ENCODE assay signal across 23 cellular contexts in genomic region chr12:4084631-4085030, GRCh38.
DNase-seq lines count a peak whose midpoint lies in the region; ATAC-seq and TF ChIP-seq lines count a peak whose summit lies in the region.
"Had no signal": no experiment of that assay in that cellular context is flagged by ENCODE, and none has a peak within 500 bp of the region (broad histone marks: within the 10 kb centered on the region; RNA-seq: fewer than 3 reads in every experiment).

No MANE protein-coding gene starts in this region.

- intact Hi-C loops in sciatic nerve (cut with DNase I) (no loop called here), lower leg skin (cut with DNase I; ENCODE audit: low total_unique reads) (no loop called here), tibial artery (cut with DNase I; ENCODE audit: low total_unique reads) (no loop called here)

- WGBS in lower leg skin, 2 donors: 50 to 71% methylated on average over 8 of the region's 8 CpGs

- peak; percentile 93 for ATAC-seq in sciatic nerve
- ATAC-seq: PC-3 had no signal

- H3K4me3 ChIP-seq in HEK293 (ENCODE audit: low read depth, low read length) (no peak overlapping the region), lower leg skin (ENCODE audit: low read depth, poor library complexity, severe bottlenecking) (no peak overlapping the region), tibial artery (no peak overlapping the region)
- H3K4me3 ChIP-seq: SJSA1 had no signal

- H3K27ac ChIP-seq in HEK293 (ENCODE audit: extremely low read depth, low read depth, low read length) (no peak overlapping the region), tibial artery (no peak overlapping the region)
- H3K27ac ChIP-seq: SJSA1 had no signal

- POLR2A ChIA-PET in HEK293 (lab: Yijun Ruan, JAX): no interaction called here

- no peak for TF ChIP-seq POLR2A in lower leg skin (IDR thresholded peaks at IDR 0.05)

- DNase-seq in Ammon's horn (ENCODE audit: low spot score) (peak; percentile 10), left kidney (ENCODE audit: low read depth, low spot score) (peak; percentile 16), sciatic nerve (ENCODE audit: low spot score) (peak; percentile 65), lower leg skin (ENCODE audit: low spot score in 2 of 2) (no peak), activated T-cell treated with anti-CD3 and anti-CD28 coated beads for 4 hours (no peak), tibial artery (no peak)
- DNase-seq: Caco-2; CD4-positive, alpha-beta memory T cell; DMS79 treated with DMSO at 0.1 percent for 48 hours; GF-D8; HCEC 1CT; KBM-7; MV-4-11; NCI-H1105; NCI-H1436 treated with DMSO at 0.1 percent for 48 hours; NCI-H1930; NCI-H2107; NCI-H446; NCI-H524 treated with DMSO at 0.1 percent for 48 hours; NCI-H774; PC-3 had no signal

- H3K36me3 ChIP-seq in HEK293 (ENCODE audit: control insufficient read depth in 2 of 2, insufficient read depth in 1 of 2, low read length in 2 of 2): no peaks in the 10 kb centered on the region
- H3K36me3 ChIP-seq in tibial artery: no peaks in the 10 kb centered on the region
- H3K36me3 ChIP-seq: SJSA1 had no signal

- TF ChIP-seq CTCF in HEK293 (tag by site-specific recombination; IDR thresholded peaks at IDR 0.05) (no peak), lower leg skin (IDR thresholded peaks at IDR 0.05) (no peak), tibial artery (IDR thresholded peaks at IDR 0.05) (no peak)

- H3K9me3 ChIP-seq in HEK293 (ENCODE audit: control insufficient read depth, insufficient read depth, low read depth, low read length) (no peaks in the 10 kb centered on the region), tibial artery (no peaks in the 10 kb centered on the region)
- H3K9me3 ChIP-seq: SJSA1 had no signal

- H3K4me1 ChIP-seq in HEK293 (ENCODE audit: control insufficient read depth, insufficient read depth, low read length) (no peaks in the 10 kb centered on the region), tibial artery (peaks cover 0 to 4% (median 2%) of the 10 kb centered on the region in 4 donors)
- H3K4me1 ChIP-seq: Caco-2, SJSA1 had no signal

- CTCF ChIA-PET in HEK293 (lab: Yijun Ruan, JAX): interaction anchor here (2.0 kb wide), 1 partner anchor 23 kb away, joined by 4 read pairs; no protein-coding TSS in a partner anchor

- peaks cover 0 to 19% of the 10 kb centered on the region in 2 donors for H3K27me3 ChIP-seq in tibial artery

TF ChIP-seq in HEK293, 187 proteins besides CTCF, POLR2A, EP300 and RAD21:
- 0 out of 2 replicates have a peak, but pooled peaks have one; percentile 20 for TF ChIP-seq REST (tag by site-specific recombination; IDR thresholded peaks at IDR 0.05)
- no peak for TF ChIP-seq ZNF121 (tag by site-specific recombination; IDR thresholded peaks at IDR 0.05)
TF ChIP-seq in HEK293: peak in this region for 1.

Comparison
In these comparisons a context has a peak if more than half of its experiments do, and no peak if none do; other contexts are left out.
1. DNase-seq: peak in Ammon's horn (single experiment), left kidney (single experiment) and sciatic nerve (single experiment); none in lower leg skin (0 of 2), activated T-cell treated with anti-CD3 and anti-CD28 coated beads for 4 hours (single experiment) and tibial artery (0 of 2).